8 cellular contexts compared by ENCODE assay signal in genomic region chr3:138434276-138434874, GRCh38. TPM values are rescaled to one million over a fixed set of nuclear protein-coding genes. Genes with fewer than 3 reads are reported as not detected.
DNase-seq lines count a peak whose midpoint lies in the region; ATAC-seq and TF ChIP-seq lines count a peak whose summit lies in the region.

Gene ESYT3, plus strand, starts transcription at chr3:138434616. Its CDS starts 183 bp downstream, at chr3:138434799.

- ATAC-seq in GM19438 (IDR thresholded peaks at IDR 0.05; ENCODE audit: low read depth, unreplicated experiment) (peak; percentile 58), naive B cell (ENCODE audit: low read depth in 2 of 2) (peak; percentile 35 to 36)
- ATAC-seq in stimulated activated naive CD8-positive, alpha-beta T cell treated with anti-CD3 and anti-CD28 coated beads, Interleukin-15, amount 100 ng/mL, for 72 hours, result peak; percentile 94

- DNase-seq in 8988T (peak; percentile 87), NCI-H510A (lab: John Stamatoyannopoulos, UW) (peak; percentile 31), foreskin fibroblast (peak; percentile 34 to 73), naive B cell (no peak), NCI-H187 treated with DMSO at 0.1 percent for 48 hours (lab: John Stamatoyannopoulos, UW) (no peak)
- peak; percentile 75 to 82 for DNase-seq in activated T-cell treated with anti-CD3 and anti-CD28 coated beads, Interleukin-2, amount 50 U/mL, for 48 hours
- DNase-seq in stimulated activated naive CD8-positive, alpha-beta T cell treated with anti-CD3 and anti-CD28 coated beads, Interleukin-15, amount 100 ng/mL, for 72 hours, result peak; percentile 66 to 75

- H3K4me3 Mint-ChIP-seq in naive B cell, result peak within 1 kb of the TSS in 7 of 8 donors; percentile 55 to 83 (median 68)
- H3K4me3 Mint-ChIP-seq in stimulated activated naive CD8-positive, alpha-beta T cell treated with anti-CD3 and anti-CD28 coated beads, Interleukin-15, amount 100 ng/mL, for 72 hours, result peak within 1 kb of the TSS; percentile 86 to 90

- peak within 1 kb of the TSS; percentile 46 for H3K4me3 ChIP-seq in foreskin fibroblast (ENCODE audit: low read depth in 1 of 2, low read length in 2 of 2)

- no peaks in the 10 kb centered on the region for H3K36me3 Mint-ChIP-seq in naive B cell

- H3K9me3 Mint-ChIP-seq in naive B cell, result peaks cover 0 to 5% (median 0%) of the 10 kb centered on the region in 7 donors
- H3K9me3 Mint-ChIP-seq in stimulated activated naive CD8-positive, alpha-beta T cell treated with anti-CD3 and anti-CD28 coated beads, Interleukin-15, amount 100 ng/mL, for 72 hours, result no peaks in the 10 kb centered on the region

- H3K27me3 Mint-ChIP-seq in naive B cell, result peaks cover 47 to 80% (median 65%) of the 10 kb centered on the region in 3 donors
- H3K27me3 Mint-ChIP-seq in stimulated activated naive CD8-positive, alpha-beta T cell treated with anti-CD3 and anti-CD28 coated beads, Interleukin-15, amount 100 ng/mL, for 72 hours, result peaks cover 81% of the 10 kb centered on the region

- H3K27ac Mint-ChIP-seq in naive B cell, result no peak within 1 kb of the TSS
- H3K27ac Mint-ChIP-seq in stimulated activated naive CD8-positive, alpha-beta T cell treated with anti-CD3 and anti-CD28 coated beads, Interleukin-15, amount 100 ng/mL, for 72 hours, result no peak within 1 kb of the TSS

- no peak for TF ChIP-seq CTCF in foreskin fibroblast (IDR thresholded peaks at IDR 0.05; ENCODE audit: low read depth, low read length)

- peaks cover 2 to 15% (median 11%) of the 10 kb centered on the region in 3 donors for H3K4me1 Mint-ChIP-seq in naive B cell
- H3K4me1 Mint-ChIP-seq in stimulated activated naive CD8-positive, alpha-beta T cell treated with anti-CD3 and anti-CD28 coated beads, Interleukin-15, amount 100 ng/mL, for 72 hours, result peaks cover 17% of the 10 kb centered on the region

RNA-seq across cellular contexts. Expression of gene ESYT3, which starts in this region (rescaled TPM):
- polyA plus RNA-seq in naive B cell (ENCODE audit: low read depth in 6 of 6), result not detected

Comparison
In these comparisons a context has a peak if more than half of its experiments do, and no peak if none do; other contexts are left out.
1. Peak in ATAC-seq in naive B cell; RNA of the gene not detected or under 1 TPM.
2. DNase-seq: peak in 8988T (single experiment), NCI-H510A (single experiment), activated T-cell treated with anti-CD3 and anti-CD28 coated beads, Interleukin-2, amount 50 U/mL, for 48 hours (2 of 2), foreskin fibroblast (2 of 2) and stimulated activated naive CD8-positive, alpha-beta T cell treated with anti-CD3 and anti-CD28 coated beads, Interleukin-15, amount 100 ng/mL, for 72 hours (2 of 2); none in naive B cell (single experiment) and NCI-H187 treated with DMSO at 0.1 percent for 48 hours (single experiment).
3. ATAC-seq: peak in every context shown above with its lines; median percentile 94 in stimulated activated naive CD8-positive, alpha-beta T cell treated with anti-CD3 and anti-CD28 coated beads, Interleukin-15, amount 100 ng/mL, for 72 hours; 58 in GM19438; 36 in naive B cell.